ENCODE assay signal across 9 cellular contexts in the genomic region with DNA sequence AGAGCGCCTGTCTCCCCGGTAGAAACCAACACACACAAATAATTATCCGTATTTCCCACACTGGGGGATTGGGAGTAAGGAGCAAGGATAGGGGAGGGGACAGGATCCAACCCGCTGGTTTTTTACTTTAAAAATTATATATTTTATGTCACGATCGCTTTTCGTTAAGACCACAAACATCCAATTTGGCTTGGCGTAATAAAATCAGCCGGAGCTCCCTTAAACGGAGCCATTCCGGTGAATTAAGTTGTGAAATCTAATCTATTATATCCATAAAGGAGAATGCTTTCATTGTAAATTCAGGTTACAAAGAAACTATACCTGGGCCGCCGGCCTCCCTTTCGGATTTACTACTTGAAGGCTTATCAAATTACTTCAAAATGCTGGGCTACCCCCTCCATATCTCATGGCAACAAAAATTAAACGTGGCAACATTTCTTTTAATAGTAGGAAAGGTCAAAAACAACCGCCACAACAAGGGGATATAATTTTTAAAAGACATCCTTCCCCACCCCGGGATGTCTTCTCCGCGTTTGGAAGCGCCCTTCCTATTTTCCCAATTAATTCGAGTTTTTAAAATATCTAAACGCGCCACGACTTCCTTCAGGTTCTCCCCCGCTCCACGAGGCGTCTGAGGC. TPM values are rescaled to one million over a fixed set of nuclear protein-coding genes. Genes with fewer than 3 reads are reported as not detected.
A peak's percentile ranks its signal among the peaks of the same experiment; 100 is the strongest.
DNase-seq lines count a peak whose midpoint lies in the region; ATAC-seq and TF ChIP-seq lines count a peak whose summit lies in the region.
"Had no signal": no experiment of that assay in that cellular context is flagged by ENCODE, and none has a peak within 500 bp of the region (broad histone marks: within the 10 kb centered on the region; RNA-seq: fewer than 3 reads in every experiment).

No MANE protein-coding gene starts in this region.

- POLR2A ChIA-PET in HCT116 (lab: Charles Lee) (no interaction called here), WTC11 (lab: Charles Lee) (interaction anchor here (3.4 kb wide), 1 partner anchor 53 kb away, joined by 12 read pairs; a partner anchor contains a TSS)
- POLR2A ChIA-PET in activated CD4-positive, alpha-beta T cell treated with anti-CD3 and anti-CD28 coated beads for 36 hours (lab: Charles Lee), result no interaction called here

- H4K20me1 ChIP-seq in HCT116 (ENCODE audit: insufficient read depth) (no peaks in the 10 kb centered on the region), hepatocyte (ENCODE audit: insufficient read depth, poor library complexity, severe bottlenecking) (no peaks in the 10 kb centered on the region)

- BruUV-seq in HCT116 (replicated peaks; lab: Mats Ljungman, UMichigan), result no TSS peak

- H3K79me2 ChIP-seq in HCT116 (ENCODE audit: insufficient read depth, low read length), result peaks cover 44% of the 10 kb centered on the region
- peaks cover 92% of the 10 kb centered on the region for H3K79me2 ChIP-seq in hepatocyte

- H3K36me3 ChIP-seq in HCT116 (ENCODE audit: control insufficient read depth in 1 of 2, insufficient read depth in 2 of 2, low read length in 2 of 2) (no peaks in the 10 kb centered on the region; a peak in 1 of 4 replicates), hepatocyte (replicated peaks; ENCODE audit: insufficient read depth, low read depth) (no peaks in the 10 kb centered on the region), sigmoid colon (no peaks in the 10 kb centered on the region)

- H3K4me3 ChIP-seq in HCT116 (replicated peaks in 1 of 2; ENCODE audit: low read depth in 1 of 2, low read length in 2 of 2), result no peak overlapping the region
- peak overlapping the region; percentile 73 for H3K4me3 ChIP-seq in hepatocyte
- peak overlapping the region; percentile 64 to 93 (median 86) for H3K4me3 ChIP-seq in sigmoid colon

- peak overlapping the region; percentile 97; the same call in 1 of the 2 replicates for H3K27ac ChIP-seq in HCT116 (ENCODE audit: low read depth, low read length)
- peak overlapping the region; percentile 99 for H3K27ac ChIP-seq in hepatocyte
- H3K27ac ChIP-seq in sigmoid colon, result peak overlapping the region; percentile 95 to 100 (median 98)

- intact Hi-C loops in HCT116 (cut with micrococcal nuclease) (no loop called here), sigmoid colon (cut with DNase I) (loop anchor here (1.0 kb wide), 1 partner anchor 170 kb away; a partner anchor contains a TSS)
- intact Hi-C loops in activated CD4-positive, alpha-beta T cell treated with anti-CD3 and anti-CD28 coated beads for 36 hours (cut with DNase I, micrococcal nuclease), result no loop called here

- no peak for ATAC-seq in HCT116
- no peak for ATAC-seq in WTC11
- no peak for ATAC-seq in GM19455 (IDR thresholded peaks at IDR 0.05; ENCODE audit: unreplicated experiment)
- ATAC-seq in activated CD4-positive, alpha-beta T cell treated with anti-CD3 and anti-CD28 coated beads for 36 hours, result no peak

- CTCF ChIA-PET in HCT116 (lab: Charles Lee), result no interaction called here
- CTCF ChIA-PET in WTC11 (lab: Charles Lee), result interaction anchor here (1.6 to 3.3 kb wide), 2 partner anchors 53 to 55 kb away, joined by 5 to 19 read pairs; a partner anchor contains a TSS
- CTCF ChIA-PET in activated CD4-positive, alpha-beta T cell treated with anti-CD3 and anti-CD28 coated beads for 36 hours (lab: Charles Lee), result no interaction called here

- no peak for TF ChIP-seq RAD21 in HCT116 (IDR thresholded peaks at IDR 0.05; ENCODE audit: low read depth)

- H3K27me3 ChIP-seq in HCT116 (ENCODE audit: insufficient read depth, low read length) (no peaks in the 10 kb centered on the region), hepatocyte (no peaks in the 10 kb centered on the region), sigmoid colon (no peaks in the 10 kb centered on the region)

- H3K9me2 ChIP-seq in HCT116 (ENCODE audit: insufficient read depth), result no peaks in the 10 kb centered on the region
- no peaks in the 10 kb centered on the region for H3K9me2 ChIP-seq in hepatocyte (replicated peaks; ENCODE audit: insufficient read depth)

- H3K4me1 ChIP-seq in HCT116 (ENCODE audit: control insufficient read depth in 1 of 2, insufficient read depth in 2 of 2, low read length in 2 of 2) (peaks cover 35 to 60% of the 10 kb centered on the region in 2 experiments), hepatocyte (ENCODE audit: insufficient read depth) (peaks cover 45% of the 10 kb centered on the region), sigmoid colon (peaks cover 0 to 67% (median 49%) of the 10 kb centered on the region in 4 donors)

- 7% methylated on average over 27 of the region's 27 CpGs for WGBS in hepatocyte (ENCODE audit: low lambda C conversion rate, missing lambda C conversion rate)
- 4 to 19% methylated on average over 27 of the region's 27 CpGs for WGBS in sigmoid colon, 2 donors

- TF ChIP-seq POLR2A in HCT116 (IDR thresholded peaks at IDR 0.05; ENCODE audit: borderline replicate concordance, extremely low read depth, insufficient read depth, insufficient read length) (no peak), sigmoid colon (IDR thresholded peaks at IDR 0.05) (no peak)

- peak overlapping the region; percentile 90 for H3K4me3 Mint-ChIP-seq in WTC11
- no peak overlapping the region for H3K4me3 Mint-ChIP-seq in activated CD4-positive, alpha-beta T cell treated with anti-CD3 and anti-CD28 coated beads for 36 hours

- no peak overlapping the region for H3K9ac ChIP-seq in HCT116 (ENCODE audit: low read length)

- H3K27ac Mint-ChIP-seq in WTC11, result peak overlapping the region; percentile 24; the same call in 1 of the 2 replicates
- H3K27ac Mint-ChIP-seq in activated CD4-positive, alpha-beta T cell treated with anti-CD3 and anti-CD28 coated beads for 36 hours, result no peak overlapping the region

- H3K4me2 ChIP-seq in HCT116 (ENCODE audit: low read length) (no peak overlapping the region), hepatocyte (peak overlapping the region; percentile 92)

- RAD21 ChIA-PET in HCT116 (lab: Charles Lee; ENCODE audit: low non-redundant PET in 1 of 2, low total read pairs in 2 of 2, uncharacterized antibody in 2 of 2, unreplicated experiment in 2 of 2), result no interaction called here

- peaks cover 74% of the 10 kb centered on the region for H3K27me3 Mint-ChIP-seq in WTC11 (ENCODE audit: low read depth)
- H3K27me3 Mint-ChIP-seq in activated CD4-positive, alpha-beta T cell treated with anti-CD3 and anti-CD28 coated beads for 36 hours, result peaks cover 35% of the 10 kb centered on the region

- TF ChIP-seq CTCF in HCT116 (IDR thresholded peaks at IDR 0.05 in 2 of 3, conservative IDR thresholded peaks at IDR 0.05 in 1 of 3; ENCODE audit: borderline replicate concordance in 1 of 3, insufficient read depth in 1 of 3, low read depth in 2 of 3, low read length in 2 of 3) (no peak), WTC11 (IDR thresholded peaks at IDR 0.05) (no peak), hepatocyte (IDR thresholded peaks at IDR 0.05; ENCODE audit: poor library complexity) (no peak), sigmoid colon (IDR thresholded peaks at IDR 0.05) (no peak)

- H3K9me3 ChIP-seq in HCT116 (ENCODE audit: control insufficient read depth in 1 of 2, insufficient read depth in 1 of 2, low read depth in 1 of 2, low read length in 2 of 2) (no peaks in the 10 kb centered on the region), hepatocyte (ENCODE audit: low read depth) (no peaks in the 10 kb centered on the region), sigmoid colon (no peaks in the 10 kb centered on the region)

- no peak overlapping the region for H2AFZ ChIP-seq in HCT116 (ENCODE audit: low read depth, low read length, poor library complexity, severe bottlenecking)
- no peak overlapping the region for H2AFZ ChIP-seq in hepatocyte

- H3K4me1 Mint-ChIP-seq in WTC11, result peaks cover 34% of the 10 kb centered on the region
- H3K4me1 Mint-ChIP-seq in activated CD4-positive, alpha-beta T cell treated with anti-CD3 and anti-CD28 coated beads for 36 hours, result peaks cover 19% of the 10 kb centered on the region

- H3K36me3 Mint-ChIP-seq in WTC11, result no peaks in the 10 kb centered on the region
- H3K36me3 Mint-ChIP-seq in activated CD4-positive, alpha-beta T cell treated with anti-CD3 and anti-CD28 coated beads for 36 hours (ENCODE audit: low read depth), result no peaks in the 10 kb centered on the region

- no peak for TF ChIP-seq EP300 in sigmoid colon (IDR thresholded peaks at IDR 0.05)

- no peaks in the 10 kb centered on the region for H3K9me3 Mint-ChIP-seq in WTC11
- no peaks in the 10 kb centered on the region for H3K9me3 Mint-ChIP-seq in activated CD4-positive, alpha-beta T cell treated with anti-CD3 and anti-CD28 coated beads for 36 hours (ENCODE audit: low read depth)

- DNase-seq in HCT116 (ENCODE audit: low read depth, low spot score) (no peak), WTC11 (ENCODE audit: low spot score) (no peak), hepatocyte (ENCODE audit: low spot score) (peak; percentile 25), sigmoid colon (no peak), AG08396 (ENCODE audit: low spot score) (no peak)
- no peak for DNase-seq in activated CD4-positive, alpha-beta T cell treated with anti-CD3 and anti-CD28 coated beads for 36 hours
- no peak for DNase-seq in central memory CD4-positive, alpha-beta T cell
- DNase-seq: posterior cingulate gyrus had no signal

TF ChIP-seq in HCT116, 20 proteins besides CTCF, POLR2A, EP300 and RAD21 (continues in another document):
- TF ChIP-seq EZH2phosphoT487 (IDR thresholded peaks at IDR 0.05; ENCODE audit: borderline replicate concordance) (no peak), CBX3 (IDR thresholded peaks at IDR 0.05; ENCODE audit: low read depth) (no peak), YY1 (IDR thresholded peaks at IDR 0.05; ENCODE audit: extremely low read depth, insufficient replicate concordance, low read depth, low read length) (no peak)

TF ChIP-seq in WTC11, 78 proteins besides CTCF, POLR2A, EP300 and RAD21 (continues in another document):
- TF ChIP-seq OVOL2 (CRISPR knock-in tag; IDR thresholded peaks at IDR 0.05; ENCODE audit: borderline replicate concordance) (no peak), ZNF396 (CRISPR knock-in tag; IDR thresholded peaks at IDR 0.05; ENCODE audit: borderline replicate concordance) (no peak), ZNF232 (CRISPR knock-in tag; IDR thresholded peaks at IDR 0.05) (no peak)

RNA-seq across cellular contexts. Expression of a gene that starts 47.1 kb away (rescaled TPM):
- total RNA-seq in HCT116 (2021; ENCODE audit: unreplicated experiment), result 109 TPM
- polyA plus RNA-seq in HCT116 (2012), result 75.0 and 96.2 TPM in 2 replicates
- total RNA-seq in WTC11 (2021), result 47.0 to 62.4 TPM (median 53.9 TPM) in 3 replicates
- 71.3 and 91.4 TPM in 2 replicates for total RNA-seq in hepatocyte
- polyA plus RNA-seq in hepatocyte, result 123 and 124 TPM in 2 replicates
- total RNA-seq in sigmoid colon, result 10 to 100 TPM; 32.1 to 54.8 (median 42.3) TPM
- polyA plus RNA-seq in sigmoid colon, result 10 to 100 TPM in 2 of 3 donors, 1 to 10 TPM in 1; 7.8 to 88.7 (median 14.1) TPM
- total RNA-seq in activated CD4-positive, alpha-beta T cell treated with anti-CD3 and anti-CD28 coated beads for 36 hours, result 10 to 100 TPM; 47.6 to 52.9 TPM

RNA-seq across cellular contexts. Expression of a gene that starts 53.1 kb away (rescaled TPM):
- total RNA-seq in HCT116 (2021; ENCODE audit: unreplicated experiment) (45.2 TPM), WTC11 (2021) (17.1 to 29.8 TPM (median 21.5 TPM) in 3 replicates), hepatocyte (6.6 and 8.6 TPM in 2 replicates), sigmoid colon (10 to 100 TPM in 1 of 4 donors, 1 to 10 TPM in 3; 3.8 to 18.6 (median 7.2) TPM)
- 16.1 and 18.2 TPM in 2 replicates for polyA plus RNA-seq in HCT116 (2012)
- polyA plus RNA-seq in hepatocyte (6.4 and 7.9 TPM in 2 replicates), sigmoid colon (10 to 100 TPM in 1 of 3 donors, 1 to 10 TPM in 2; 1.8 to 12.9 (median 3.0) TPM)
- total RNA-seq in activated CD4-positive, alpha-beta T cell treated with anti-CD3 and anti-CD28 coated beads for 36 hours, result under 1 TPM in 1 of 2 experiments, not detected in 1; 0.05 TPM

Comparison
In these comparisons a context has a peak if more than half of its experiments do, and no peak if none do; other contexts are left out.
1. H3K4me3 ChIP-seq: peak in hepatocyte (single experiment) and sigmoid colon (4 of 4); none in HCT116 (0 of 2).
2. Peak in every context shown above with its lines, with median percentiles within 50 percentile points of each other: H3K27ac ChIP-seq.